ENCODE assay signal across 1 cellular context in genomic region chr2:237791977-237792727, GRCh38.
A peak's percentile ranks its signal among the peaks of the same experiment; 100 is the strongest.
TF ChIP-seq lines count a peak whose summit lies in the region.

No MANE protein-coding gene starts in this region.

TF ChIP-seq in HepG2, 621 proteins besides CTCF, POLR2A, EP300 and RAD21 (continued from another document and continues in another):
- TF ChIP-seq GMEB2 (CRISPR knock-in tag; IDR thresholded peaks at IDR 0.05; ENCODE audit: low read depth) (no peak), GATAD1 (CRISPR knock-in tag; IDR thresholded peaks at IDR 0.05) (no peak), NR1H2 (CRISPR knock-in tag; IDR thresholded peaks at IDR 0.05; ENCODE audit: borderline replicate concordance, low read depth) (no peak), HNF4G (IDR thresholded peaks at IDR 0.05; ENCODE audit: borderline replicate concordance, low read depth, low read length) (peak; percentile 80; the same call in 1 of the 2 replicates), HNF4G (CRISPR knock-in tag; IDR thresholded peaks at IDR 0.05; ENCODE audit: borderline replicate concordance, low read depth) (no peak; the same call in 1 of the 2 replicates), ETV6 (CRISPR knock-in tag; conservative IDR thresholded peaks at IDR 0.05) (no peak), DMAP1 (CRISPR knock-in tag; IDR thresholded peaks at IDR 0.05) (peak; percentile 59; the same call in 1 of the 2 replicates), XRCC5 (optimal IDR thresholded peaks at IDR 0.05; ENCODE audit: low read length) (peak; percentile 79), ZZZ3 (CRISPR knock-in tag; IDR thresholded peaks at IDR 0.05; ENCODE audit: borderline replicate concordance) (no peak), ZNF431 (CRISPR knock-in tag; IDR thresholded peaks at IDR 0.05; ENCODE audit: borderline replicate concordance, low read depth) (peak; percentile 26; the same call in 1 of the 2 replicates), MEF2D (CRISPR knock-in tag; IDR thresholded peaks at IDR 0.05) (no peak), NFAT5 (CRISPR knock-in tag; IDR thresholded peaks at IDR 0.05) (no peak), ARID4A (CRISPR knock-in tag; IDR thresholded peaks at IDR 0.05; ENCODE audit: borderline replicate concordance) (no peak), AHDC1 (CRISPR knock-in tag; IDR thresholded peaks at IDR 0.05; ENCODE audit: borderline replicate concordance) (no peak), KDM1A (CRISPR knock-in tag; IDR thresholded peaks at IDR 0.05) (no peak), RARA (CRISPR knock-in tag; IDR thresholded peaks at IDR 0.05) (peak; percentile 16; the same call in 1 of the 2 replicates), ZNF792 (CRISPR knock-in tag; IDR thresholded peaks at IDR 0.05) (peak; percentile 49; the same call in 1 of the 2 replicates), AFF4 (CRISPR knock-in tag; IDR thresholded peaks at IDR 0.05) (no peak), CHD2 (IDR thresholded peaks at IDR 0.05; ENCODE audit: low read depth, low read length) (no peak), SNAPC4 (CRISPR knock-in tag; IDR thresholded peaks at IDR 0.05) (no peak), ZNF451 (CRISPR knock-in tag; IDR thresholded peaks at IDR 0.05) (no peak), ZNF713 (CRISPR knock-in tag; IDR thresholded peaks at IDR 0.05) (no peak), TOE1 (CRISPR knock-in tag; IDR thresholded peaks at IDR 0.05) (no peak), ZFAT (CRISPR knock-in tag; conservative IDR thresholded peaks at IDR 0.05) (no peak), ZNF10 (CRISPR knock-in tag; IDR thresholded peaks at IDR 0.05; ENCODE audit: borderline replicate concordance, low read depth) (no peak), HNF4A (CRISPR knock-in tag; IDR thresholded peaks at IDR 0.05) (peak; percentile 97), ZNF615 (CRISPR knock-in tag; IDR thresholded peaks at IDR 0.05; ENCODE audit: borderline replicate concordance) (no peak), SRSF4 (IDR thresholded peaks at IDR 0.05; ENCODE audit: low read depth, low read length, poor library complexity, severe bottlenecking) (no peak), FOXJ3 (CRISPR knock-in tag; IDR thresholded peaks at IDR 0.05; ENCODE audit: borderline replicate concordance) (no peak; the same call in 1 of the 2 replicates), RBFOX2 (IDR thresholded peaks at IDR 0.05; ENCODE audit: low read depth, low read length) (no peak)
